8 cellular contexts compared by ENCODE assay signal in genomic region chr2:207166039-207166348, GRCh38. TPM values are rescaled to one million over a fixed set of nuclear protein-coding genes. Genes with fewer than 3 reads are reported as not detected.
DNase-seq lines count a peak whose midpoint lies in the region; ATAC-seq and TF ChIP-seq lines count a peak whose summit lies in the region.

No MANE protein-coding gene starts in this region.

- H3K27ac ChIP-seq in WERI-Rb-1 (peak overlapping the region; percentile 100), gastrocnemius medialis (peak overlapping the region; percentile 97 to 100 (median 100)), OCI-LY7 (ENCODE audit: low read depth, low read length, poor library complexity, severe bottlenecking) (no peak overlapping the region)

- no peak for TF ChIP-seq POLR2A in gastrocnemius medialis (IDR thresholded peaks at IDR 0.05)

- no peak overlapping the region for H2AFZ ChIP-seq in OCI-LY7 (ENCODE audit: low read length)

- no peaks in the 10 kb centered on the region for H3K79me2 ChIP-seq in OCI-LY7 (ENCODE audit: insufficient read depth, low read depth, low read length)

- TF ChIP-seq CTCF in WERI-Rb-1 (IDR thresholded peaks at IDR 0.05; ENCODE audit: low read depth, low read length) (no peak), gastrocnemius medialis (IDR thresholded peaks at IDR 0.05 in 4 of 5, conservative IDR thresholded peaks at IDR 0.05 in 1 of 5) (no peak), OCI-LY7 (conservative IDR thresholded peaks at IDR 0.05; ENCODE audit: low read length) (no peak)

- peaks cover 31% of the 10 kb centered on the region for H3K4me1 ChIP-seq in iPS-15b (ENCODE audit: control insufficient read depth, insufficient read depth, low read length)
- H3K4me1 ChIP-seq in gastrocnemius medialis: peaks cover 17 to 37% of the 10 kb centered on the region in 2 donors
- H3K4me1 ChIP-seq in OCI-LY7 (ENCODE audit: insufficient read depth, low read length, poor library complexity, severe bottlenecking): no peaks in the 10 kb centered on the region

- H3K27me3 ChIP-seq in WERI-Rb-1 (ENCODE audit: insufficient read depth, low read depth, severe bottlenecking) (no peaks in the 10 kb centered on the region), iPS-15b (ENCODE audit: control insufficient read depth, insufficient read depth, low read length) (no peaks in the 10 kb centered on the region), gastrocnemius medialis (peaks cover 0 to 9% (median 0%) of the 10 kb centered on the region in 3 donors)

- peak overlapping the region; percentile 69 for H3K4me3 ChIP-seq in WERI-Rb-1 (ENCODE audit: low read depth, low read length)
- H3K4me3 ChIP-seq in iPS-15b (ENCODE audit: low read depth, low read length): peak overlapping the region; percentile 95
- H3K4me3 ChIP-seq in gastrocnemius medialis: peak overlapping the region; percentile 71 to 90 (median 78)
- H3K4me3 ChIP-seq in OCI-LY7 (ENCODE audit: low read depth, low read length, poor library complexity, severe bottlenecking): no peak overlapping the region

- CTCF ChIA-PET in OCI-LY7 (lab: Charles Lee; ENCODE audit: unreplicated experiment): no interaction called here

- peaks cover 3% of the 10 kb centered on the region for H3K9me3 ChIP-seq in WERI-Rb-1 (ENCODE audit: severe bottlenecking)
- no peaks in the 10 kb centered on the region for H3K9me3 ChIP-seq in iPS-15b (ENCODE audit: control insufficient read depth, insufficient read depth, low read length)
- H3K9me3 ChIP-seq in gastrocnemius medialis: no peaks in the 10 kb centered on the region
- no peaks in the 10 kb centered on the region for H3K9me3 ChIP-seq in OCI-LY7 (ENCODE audit: low read length)

- H3K4me2 ChIP-seq in OCI-LY7 (ENCODE audit: low read length): no peak overlapping the region

- H3K36me3 ChIP-seq in WERI-Rb-1: peaks cover 3% of the 10 kb centered on the region; the same call in 1 of the 2 replicates
- no peaks in the 10 kb centered on the region for H3K36me3 ChIP-seq in iPS-15b (ENCODE audit: control insufficient read depth, insufficient read depth, low read length)
- H3K36me3 ChIP-seq in gastrocnemius medialis: no peaks in the 10 kb centered on the region
- no peaks in the 10 kb centered on the region for H3K36me3 ChIP-seq in OCI-LY7 (ENCODE audit: insufficient read depth, low read length)

- POLR2A ChIA-PET in OCI-LY7 (lab: Charles Lee): no interaction called here

- H3K9me2 ChIP-seq in OCI-LY7 (ENCODE audit: insufficient read depth, low read length): no peaks in the 10 kb centered on the region

- peak overlapping the region; percentile 93 for H3K9ac ChIP-seq in iPS-15b (ENCODE audit: low read depth, low read length)

- no TSS peak for BruUV-seq in OCI-LY7 (replicated peaks; lab: Mats Ljungman, UMichigan)

- in situ Hi-C loops in T47D (cut with HindIII; ENCODE audit: low pct_unique_long_range_greater_than_20kb, low sequenced_read_pairs) (no loop called here), gastrocnemius medialis (cut with MboI; ENCODE audit: low sequenced_read_pairs in 4 of 4) (no loop called here)

- intact Hi-C loops in gastrocnemius medialis (cut with DNase I; ENCODE audit: low total_unique reads) (loop anchor here (2.0 to 10.0 kb wide), 8 partner anchors 34 to 399 kb away; partner anchors contain the start of genes FASTKD2 and MDH1B), OCI-LY7 (cut with micrococcal nuclease; ENCODE audit: unreplicated experiment) (no loop called here)

- H4K20me1 ChIP-seq in OCI-LY7 (ENCODE audit: insufficient read depth, low read length): no peaks in the 10 kb centered on the region

- DNase-seq in NCI-H2107 treated with DMSO at 0.1 percent for 48 hours (lab: John Stamatoyannopoulos, UW; ENCODE audit: unreplicated experiment) (peak; percentile 91), WERI-Rb-1 (peak; percentile 99), T47D (ENCODE audit: low read depth in 1 of 2, low spot score in 1 of 2) (peak; percentile 91 to 97), gastrocnemius medialis (peak; percentile 99), OCI-LY7 (ENCODE audit: low spot score) (no peak)

- peak; percentile 98 for ATAC-seq in GM18520 (IDR thresholded peaks at IDR 0.05; ENCODE audit: unreplicated experiment)
- peak; percentile 93 for ATAC-seq in HG03064 (IDR thresholded peaks at IDR 0.05; ENCODE audit: low read depth, unreplicated experiment)
- ATAC-seq in gastrocnemius medialis: peak; percentile 79 to 84

RNA-seq across cellular contexts. Expression of gene KLF7, which starts 0.2 kb away (rescaled TPM):
- 10 to 100 TPM in 1 of 4 donors, 1 to 10 TPM in 3; 6.8 to 12.0 (median 7.6) TPM for total RNA-seq in gastrocnemius medialis
- total RNA-seq in OCI-LY7 (2014; rRNA removed; shearing (Covaris generic)): 0.08 TPM in 1 of 2 replicates, not detected in the other
- total RNA-seq in OCI-LY7 (2022): 0.35 TPM in 1 of 2 replicates, not detected in the other

Comparison
In these comparisons a context has a peak if more than half of its experiments do, and no peak if none do; other contexts are left out.
1. RNA of gene KLF7, which starts 0.2 kb away (total RNA-seq): 6.8 to 12.0 TPM in gastrocnemius medialis; 0.08 to 0.35 TPM in OCI-LY7; every median in the first group is over 4 times any median in the second.
2. Peak in every context shown above with its lines, with median percentiles within 50 percentile points of each other: ATAC-seq.